1 cellular context compared by ENCODE assay signal in genomic region chr16:51155199-51155607, GRCh38.
A peak's percentile ranks its signal among the peaks of the same experiment; 100 is the strongest.
TF ChIP-seq lines count a peak whose summit lies in the region.

No MANE protein-coding gene starts in this region.

TF ChIP-seq in HEK293, 187 proteins besides CTCF, POLR2A, EP300 and RAD21 (continued from another document and continues in another):
- TF ChIP-seq INSM2 (tag by site-specific recombination; IDR thresholded peaks at IDR 0.05) (no peak), ZBTB20 (tag by site-specific recombination; IDR thresholded peaks at IDR 0.05) (peak; percentile 39; the same call in 1 of the 2 replicates), ZNF202 (tag by site-specific recombination; IDR thresholded peaks at IDR 0.05; ENCODE audit: borderline replicate concordance) (no peak), ZNF157 (tag by site-specific recombination; IDR thresholded peaks at IDR 0.05) (no peak), HOXD13 (CRISPR knock-in tag; IDR thresholded peaks at IDR 0.05; ENCODE audit: borderline replicate concordance) (no peak), WT1 (tag by site-specific recombination; IDR thresholded peaks at IDR 0.05) (no peak), ZNF639 (tag by site-specific recombination; IDR thresholded peaks at IDR 0.05) (no peak), ZNF155 (tag by site-specific recombination; IDR thresholded peaks at IDR 0.05) (no peak), PATZ1 (tag by site-specific recombination; IDR thresholded peaks at IDR 0.05) (peak; percentile 56; the same call in 1 of the 2 replicates), ZNF513 (tag by site-specific recombination; IDR thresholded peaks at IDR 0.05) (no peak), ZNF280C (tag by site-specific recombination; IDR thresholded peaks at IDR 0.05) (no peak), ZNF10 (tag by site-specific recombination; IDR thresholded peaks at IDR 0.05) (no peak), EGR2 (tag by site-specific recombination; IDR thresholded peaks at IDR 0.05; ENCODE audit: low read depth) (peak; percentile 89), ZNF341 (tag by site-specific recombination; IDR thresholded peaks at IDR 0.05; ENCODE audit: low read depth) (no peak), PRDM1 (tag by site-specific recombination; IDR thresholded peaks at IDR 0.05) (no peak), ZNF416 (tag by site-specific recombination; IDR thresholded peaks at IDR 0.05) (no peak), ZSCAN23 (tag by site-specific recombination; IDR thresholded peaks at IDR 0.05) (no peak), ZNF449 (tag by site-specific recombination; IDR thresholded peaks at IDR 0.05) (no peak), ZNF426 (tag by site-specific recombination; IDR thresholded peaks at IDR 0.05) (no peak), KLF10 (tag by site-specific recombination; IDR thresholded peaks at IDR 0.05) (no peak), ZNF571 (tag by site-specific recombination; IDR thresholded peaks at IDR 0.05) (no peak), ZNF677 (tag by site-specific recombination; IDR thresholded peaks at IDR 0.05) (no peak), ZNF544 (tag by site-specific recombination; IDR thresholded peaks at IDR 0.05) (no peak), ZNF654 (tag by site-specific recombination; IDR thresholded peaks at IDR 0.05; ENCODE audit: low read depth) (no peak), ZNF692 (tag by site-specific recombination; IDR thresholded peaks at IDR 0.05) (no peak), KLF9 (tag by site-specific recombination; IDR thresholded peaks at IDR 0.05; ENCODE audit: low read depth) (0 out of 2 replicates have a peak, but pooled peaks have one; percentile 25), ZIC2 (tag by site-specific recombination; IDR thresholded peaks at IDR 0.05) (peak; percentile 35), ZNF398 (tag by site-specific recombination; IDR thresholded peaks at IDR 0.05) (peak; percentile 70), SETDB1 (IDR thresholded peaks at IDR 0.05; ENCODE audit: insufficient read length, low read length) (no peak), ZNF2 (tag by site-specific recombination; IDR thresholded peaks at IDR 0.05) (no peak), ZNF169 (tag by site-specific recombination; IDR thresholded peaks at IDR 0.05) (no peak), ZFHX2 (tag by site-specific recombination; conservative IDR thresholded peaks at IDR 0.05) (peak; percentile 91), GLIS2 (tag by site-specific recombination; IDR thresholded peaks at IDR 0.05) (peak; percentile 59; the same call in 1 of the 2 replicates), FEZF1 (tag by site-specific recombination; IDR thresholded peaks at IDR 0.05) (peak; percentile 81), HOXC10 (CRISPR knock-in tag; IDR thresholded peaks at IDR 0.05) (no peak), ZNF146 (tag by site-specific recombination; IDR thresholded peaks at IDR 0.05) (no peak), ZFP37 (tag by site-specific recombination; IDR thresholded peaks at IDR 0.05) (no peak), ZNF555 (tag by site-specific recombination; conservative IDR thresholded peaks at IDR 0.05) (no peak), HIC1 (tag by site-specific recombination; IDR thresholded peaks at IDR 0.05) (no peak), ZNF510 (tag by site-specific recombination; IDR thresholded peaks at IDR 0.05; ENCODE audit: insufficient replicate concordance) (no peak), ZNF580 (tag by site-specific recombination; IDR thresholded peaks at IDR 0.05) (no peak), ZNF701 (tag by site-specific recombination; IDR thresholded peaks at IDR 0.05) (no peak), ATF2 (tag by site-specific recombination; IDR thresholded peaks at IDR 0.05; ENCODE audit: low read depth) (no peak)
